29 cellular contexts compared by ENCODE assay signal in the genomic region with DNA sequence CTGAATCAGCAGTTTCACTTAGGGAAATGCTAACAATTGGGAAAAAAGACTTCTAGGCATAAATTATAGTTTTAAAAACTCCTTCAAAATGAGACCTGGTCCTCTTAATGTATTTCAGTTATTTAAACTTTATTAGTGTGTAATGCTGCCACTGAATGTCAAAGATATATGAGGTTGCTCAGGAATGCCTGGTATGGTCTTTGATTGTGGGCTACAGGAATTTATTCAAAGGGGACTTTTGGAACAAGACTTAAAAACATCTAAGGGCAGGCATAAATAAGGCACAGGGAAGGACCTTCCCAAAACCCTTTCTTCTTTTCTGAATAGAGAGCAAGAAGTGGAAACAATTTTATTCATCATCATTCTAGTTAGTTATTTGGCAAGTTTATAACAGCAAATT.
"Had no signal": no experiment of that assay in that cellular context is flagged by ENCODE, and none has a peak within 500 bp of the region (broad histone marks: within the 10 kb centered on the region; RNA-seq: fewer than 3 reads in every experiment).

No MANE protein-coding gene starts in this region.

- DNase-seq: activated CD4-positive, alpha-beta memory T cell treated with anti-CD3 and anti-CD28 coated beads for 36 hours; activated CD4-positive, alpha-beta T cell treated with anti-CD3 and anti-CD28 coated beads, Interleukin-2, amount 10 ng/mL, durations not matched to agents 24 days and 14 days; activated CD4-positive, CD25-positive, alpha-beta regulatory T cell treated with anti-CD3 and anti-CD28 coated beads, Interleukin-2, amount 50 U/mL, for 72 hours; activated CD8-positive, alpha-beta memory T cell treated with anti-CD3 and anti-CD28 coated beads, Interleukin-2, amount 50 U/mL, for 4 hours; activated effector memory CD4-positive, alpha-beta T cell treated with anti-CD3 and anti-CD28 coated beads, Interleukin-2, amount 50 U/mL, for 16 hours; activated naive CD4-positive, alpha-beta T cell treated with anti-CD3 and anti-CD28 coated beads for 36 hours; activated naive CD8-positive, alpha-beta T cell treated with anti-CD3 and anti-CD28 coated beads for 36 hours; activated T-cell treated with anti-CD3 and anti-CD28 coated beads, Interleukin-2, amount 50 U/mL, for 1 hour; cerebellar nuclear complex; dorsolateral prefrontal cortex; effector memory CD8-positive, alpha-beta T cell; erythroblast; foreskin keratinocyte; heart right ventricle; left lung; naive B cell; pancreas; stimulated activated CD4-positive, alpha-beta T cell treated with anti-CD3 and anti-CD28 coated beads, Interleukin-2, amount 100 ng/mL, for 48 hours; stimulated activated naive CD4-positive, alpha-beta T cell treated with Interleukin-2 at 50 U/mL for 16 hours; SW 1271; T-helper 9 cell had no signal

- H3K4me3 Mint-ChIP-seq: activated CD4-positive, alpha-beta memory T cell treated with anti-CD3 and anti-CD28 coated beads for 36 hours; activated CD4-positive, alpha-beta T cell treated with anti-CD3 and anti-CD28 coated beads, Interleukin-2, amount 10 ng/mL, durations not matched to agents 24 days and 14 days; activated naive CD4-positive, alpha-beta T cell treated with anti-CD3 and anti-CD28 coated beads for 36 hours; activated naive CD8-positive, alpha-beta T cell treated with anti-CD3 and anti-CD28 coated beads for 36 hours; activated T-helper 1 cell treated with anti-CD3 and anti-CD28 coated beads, Interleukin-12 subunit alpha, Interleukin-12 subunit beta, Interleukin-2, Interleukin-4 antibody, amounts not matched to agents 30 ng/mL and 10 ng/mL and 1 ng/mL, durations not matched to agents 14 hours and 24 hours and 36 hours; effector memory CD8-positive, alpha-beta T cell; naive B cell; T-helper 1 cell treated with Interleukin-12 subunit alpha and Interleukin-12 subunit beta and Interleukin-4 antibody, amounts not matched to agents 30 μg/mL and 1 μg/mL, for 36 hours had no signal

- ATAC-seq: effector memory CD8-positive, alpha-beta T cell; foreskin keratinocyte; heart right ventricle; left lung; pancreas had no signal

- H3K4me3 ChIP-seq: cardiac muscle cell, coronary artery, dorsolateral prefrontal cortex, heart right ventricle, left lung, lung, pancreas, prostate gland, tibial nerve had no signal

- H3K27me3 ChIP-seq: cardiac muscle cell, dorsolateral prefrontal cortex, foreskin keratinocyte, heart right ventricle, left lung, pancreas, tibial nerve had no signal

- H3K36me3 ChIP-seq: cardiac muscle cell, heart right ventricle, left lung, pancreas, prostate gland, tibial nerve had no signal

- H3K27me3 Mint-ChIP-seq: activated CD4-positive, alpha-beta memory T cell treated with anti-CD3 and anti-CD28 coated beads for 36 hours; activated CD4-positive, alpha-beta T cell treated with anti-CD3 and anti-CD28 coated beads, Interleukin-2, amount 10 ng/mL, durations not matched to agents 24 days and 14 days; activated naive CD8-positive, alpha-beta T cell treated with anti-CD3 and anti-CD28 coated beads for 36 hours; effector memory CD8-positive, alpha-beta T cell; naive B cell had no signal

- H3K4me1 ChIP-seq: heart right ventricle, left lung, pancreas, prostate gland, tibial nerve had no signal

- H3K4me1 Mint-ChIP-seq: activated CD4-positive, alpha-beta T cell treated with anti-CD3 and anti-CD28 coated beads, Interleukin-2, amount 10 ng/mL, durations not matched to agents 24 days and 14 days; activated naive CD8-positive, alpha-beta T cell treated with anti-CD3 and anti-CD28 coated beads for 36 hours; naive B cell had no signal

- H3K27ac Mint-ChIP-seq: activated CD4-positive, alpha-beta memory T cell treated with anti-CD3 and anti-CD28 coated beads for 36 hours; activated CD4-positive, alpha-beta T cell treated with anti-CD3 and anti-CD28 coated beads, Interleukin-2, amount 10 ng/mL, durations not matched to agents 24 days and 14 days; activated naive CD4-positive, alpha-beta T cell treated with anti-CD3 and anti-CD28 coated beads for 36 hours; activated naive CD8-positive, alpha-beta T cell treated with anti-CD3 and anti-CD28 coated beads for 36 hours; activated T-helper 1 cell treated with anti-CD3 and anti-CD28 coated beads, Interleukin-12 subunit alpha, Interleukin-12 subunit beta, Interleukin-2, Interleukin-4 antibody, amounts not matched to agents 30 ng/mL and 10 ng/mL and 1 ng/mL, durations not matched to agents 14 hours and 24 hours and 36 hours; effector memory CD8-positive, alpha-beta T cell; naive B cell; T-helper 1 cell treated with Interleukin-12 subunit alpha and Interleukin-12 subunit beta and Interleukin-4 antibody, amounts not matched to agents 30 μg/mL and 1 μg/mL, for 36 hours had no signal

- FAIRE-seq: pancreas, TTC549 had no signal

- H3K36me3 Mint-ChIP-seq: activated CD4-positive, alpha-beta memory T cell treated with anti-CD3 and anti-CD28 coated beads for 36 hours; activated naive CD8-positive, alpha-beta T cell treated with anti-CD3 and anti-CD28 coated beads for 36 hours; naive B cell had no signal

- H3K9me3 ChIP-seq: heart right ventricle, left lung, pancreas, prostate gland, tibial nerve had no signal

- H3K27ac ChIP-seq: cardiac muscle cell, coronary artery, dorsolateral prefrontal cortex, foreskin keratinocyte, heart right ventricle, left lung, pancreas, prostate gland, tibial nerve had no signal

- H3K9me3 Mint-ChIP-seq: activated CD4-positive, alpha-beta T cell treated with anti-CD3 and anti-CD28 coated beads, Interleukin-2, amount 10 ng/mL, durations not matched to agents 24 days and 14 days; activated naive CD4-positive, alpha-beta T cell treated with anti-CD3 and anti-CD28 coated beads for 36 hours; activated T-helper 1 cell treated with anti-CD3 and anti-CD28 coated beads, Interleukin-12 subunit alpha, Interleukin-12 subunit beta, Interleukin-2, Interleukin-4 antibody, amounts not matched to agents 30 ng/mL and 10 ng/mL and 1 ng/mL, durations not matched to agents 14 hours and 24 hours and 36 hours; T-helper 1 cell treated with Interleukin-12 subunit alpha and Interleukin-12 subunit beta and Interleukin-4 antibody, amounts not matched to agents 30 μg/mL and 1 μg/mL, for 36 hours had no signal
